Comparison of ENCODE assay signal across 10 cellular contexts in genomic region chr6:33693186-33694158, GRCh38. TPM values are rescaled to one million over a fixed set of nuclear protein-coding genes. Genes with fewer than 3 reads are reported as not detected.
A peak's percentile ranks its signal among the peaks of the same experiment; 100 is the strongest.
DNase-seq lines count a peak whose midpoint lies in the region; ATAC-seq, FAIRE-seq and TF ChIP-seq lines count a peak whose summit lies in the region.
"Had no signal": no experiment of that assay in that cellular context is flagged by ENCODE, and none has a peak within 500 bp of the region (broad histone marks: within the 10 kb centered on the region; RNA-seq: fewer than 3 reads in every experiment).

No MANE protein-coding gene starts in this region.

- no peaks in the 10 kb centered on the region for H3K9me3 Mint-ChIP-seq in CD4-positive, alpha-beta memory T cell
- no peaks in the 10 kb centered on the region for H3K9me3 Mint-ChIP-seq in neural crest cell

- no peaks in the 10 kb centered on the region for H3K27me3 ChIP-seq in CD4-positive, alpha-beta memory T cell (ENCODE audit: insufficient read depth, low read length)
- no peaks in the 10 kb centered on the region for H3K27me3 ChIP-seq in PC-3 (ENCODE audit: low read length)
- no peaks in the 10 kb centered on the region for H3K27me3 ChIP-seq in effector memory CD4-positive, alpha-beta T cell (replicated peaks; ENCODE audit: control insufficient read depth, insufficient read depth, low read length, poor library complexity, severe bottlenecking)

- H3K79me2 ChIP-seq in PC-3 (ENCODE audit: low read length) = peaks cover 14% of the 10 kb centered on the region; the same call in 1 of the 2 replicates

- no TSS peak for BruUV-seq in PC-3 (replicated peaks; lab: Mats Ljungman, UMichigan)

- H3K9me3 ChIP-seq in CD4-positive, alpha-beta memory T cell (ENCODE audit: control insufficient read depth in 1 of 2, low read length in 2 of 2) = no peaks in the 10 kb centered on the region
- no peaks in the 10 kb centered on the region for H3K9me3 ChIP-seq in PC-3 (ENCODE audit: low read length)
- no peaks in the 10 kb centered on the region for H3K9me3 ChIP-seq in effector memory CD4-positive, alpha-beta T cell (ENCODE audit: control insufficient read depth, low read length)

- ATAC-seq in PC-3 = no peak
- no peak for ATAC-seq in HG02981 (IDR thresholded peaks at IDR 0.05; ENCODE audit: unreplicated experiment)
- no peak for ATAC-seq in GM21786 (IDR thresholded peaks at IDR 0.05; ENCODE audit: unreplicated experiment)

- no peaks in the 10 kb centered on the region for H3F3A ChIP-seq in PC-3 (ENCODE audit: low read length, unreplicated experiment)

- TF ChIP-seq CTCF in PC-3 (conservative IDR thresholded peaks at IDR 0.05; ENCODE audit: low read depth, low read length) (no peak), neural crest cell (conservative IDR thresholded peaks at IDR 0.05) (no peak)

- no peaks in the 10 kb centered on the region for H3K9me2 ChIP-seq in PC-3 (replicated peaks; ENCODE audit: low read length)

- peaks cover 33% of the 10 kb centered on the region for H3K36me3 ChIP-seq in CD4-positive, alpha-beta memory T cell (ENCODE audit: insufficient read depth, low read length)
- H3K36me3 ChIP-seq in PC-3 (ENCODE audit: low read depth, low read length) = peaks cover 52% of the 10 kb centered on the region
- H3K36me3 ChIP-seq in effector memory CD4-positive, alpha-beta T cell (ENCODE audit: control insufficient read depth, insufficient read depth, low read length) = peaks cover 29% of the 10 kb centered on the region

- no peak for DNase-seq in CD4-positive, alpha-beta memory T cell
- no peak for DNase-seq in PC-3
- DNase-seq in effector memory CD4-positive, alpha-beta T cell = no peak
- no peak for DNase-seq in neural crest cell (ENCODE audit: low read depth, low spot score)
- no peak for DNase-seq in medulla oblongata (ENCODE audit: extremely low spot score)
- DNase-seq in frontal cortex (ENCODE audit: low spot score in 2 of 2) = no peak
- DNase-seq: NCI-H1436 treated with DMSO at 0.1 percent for 48 hours had no signal

- CTCF ChIA-PET in CD4-positive, alpha-beta memory T cell (lab: Charles Lee; ENCODE audit: partially characterized antibody) = interaction anchor here (0.9 to 3.4 kb wide), 6 partner anchors 10 to 114 kb away, joined by 3 to 19 read pairs (median 6); partner anchors contain the start of genes BAK1 and UQCC2
- CTCF ChIA-PET in PC-3 (lab: Charles Lee) = interaction anchor here (1.2 kb wide), 1 partner anchor 103 kb away, joined by 5 read pairs; no protein-coding TSS in a partner anchor

- H2AFZ ChIP-seq in PC-3 (ENCODE audit: low read length) = no peak overlapping the region

- H3K9ac ChIP-seq in PC-3 (ENCODE audit: low read length) = peak overlapping the region; percentile 72

- peaks cover 65% of the 10 kb centered on the region for H3K4me1 ChIP-seq in CD4-positive, alpha-beta memory T cell (ENCODE audit: insufficient read depth, low read length)
- H3K4me1 ChIP-seq in PC-3 (ENCODE audit: insufficient read depth, low read length) = peaks cover 57% of the 10 kb centered on the region
- peaks cover 64% of the 10 kb centered on the region for H3K4me1 ChIP-seq in effector memory CD4-positive, alpha-beta T cell (ENCODE audit: control insufficient read depth, insufficient read depth, low read length, poor library complexity, severe bottlenecking)

- peak overlapping the region in 6 of 8 donors; percentile 69 to 89 (median 78) for H3K4me3 Mint-ChIP-seq in CD4-positive, alpha-beta memory T cell
- H3K4me3 Mint-ChIP-seq in neural crest cell = no peak overlapping the region

- H3K4me3 ChIP-seq in CD4-positive, alpha-beta memory T cell (ENCODE audit: low read length in 2 of 2) = no peak overlapping the region
- H3K4me3 ChIP-seq in PC-3 (ENCODE audit: low read length) = no peak overlapping the region
- peak overlapping the region; percentile 13 for H3K4me3 ChIP-seq in effector memory CD4-positive, alpha-beta T cell (ENCODE audit: insufficient read depth, low read depth, low read length, poor library complexity, severe bottlenecking)

- no peak for FAIRE-seq in frontal cortex (lab: Jason Lieb, UNC)

- peak overlapping the region; percentile 30 for H3K4me2 ChIP-seq in PC-3 (ENCODE audit: low read length)

- no peaks in the 10 kb centered on the region for H4K20me1 ChIP-seq in PC-3 (ENCODE audit: low read length)

- no peaks in the 10 kb centered on the region for H3K27me3 Mint-ChIP-seq in CD4-positive, alpha-beta memory T cell
- no peaks in the 10 kb centered on the region for H3K27me3 Mint-ChIP-seq in neural crest cell (ENCODE audit: low read depth)

- intact Hi-C loops in CD4-positive, alpha-beta memory T cell (cut with micrococcal nuclease) = loop anchor here (2.0 kb wide), 1 partner anchor 25 kb away; no protein-coding TSS in a partner anchor
- intact Hi-C loops in PC-3 (cut with micrococcal nuclease) = no loop called here

- peaks cover 36 to 78% (median 59%) of the 10 kb centered on the region in 4 donors for H3K4me1 Mint-ChIP-seq in CD4-positive, alpha-beta memory T cell
- peaks cover 22% of the 10 kb centered on the region for H3K4me1 Mint-ChIP-seq in neural crest cell

- H3K27ac Mint-ChIP-seq in CD4-positive, alpha-beta memory T cell = peak overlapping the region; percentile 97 to 100 (median 99)
- H3K27ac Mint-ChIP-seq in neural crest cell (ENCODE audit: unreplicated experiment) = peak overlapping the region; percentile 92

- H3K27ac ChIP-seq in CD4-positive, alpha-beta memory T cell (ENCODE audit: low read depth, low read length) = peak overlapping the region; percentile 76
- peak overlapping the region; percentile 94 for H3K27ac ChIP-seq in PC-3 (ENCODE audit: low read length)
- peak overlapping the region; percentile 65 for H3K27ac ChIP-seq in effector memory CD4-positive, alpha-beta T cell (ENCODE audit: insufficient read depth, low read length, poor library complexity, severe bottlenecking)

- POLR2A ChIA-PET in CD4-positive, alpha-beta memory T cell (lab: Charles Lee; ENCODE audit: partially characterized antibody) = interaction anchor here (0.7 to 6.1 kb wide), 11 partner anchors 10 to 722 kb away, joined by 3 to 44 read pairs (median 7); partner anchors contain the start of genes BAK1, ITPR3 and UQCC2
- POLR2A ChIA-PET in PC-3 (lab: Charles Lee; ENCODE audit: unreplicated experiment) = no interaction called here

- peaks cover 51 to 59% of the 10 kb centered on the region in 2 donors for H3K36me3 Mint-ChIP-seq in CD4-positive, alpha-beta memory T cell
- peaks cover 5% of the 10 kb centered on the region for H3K36me3 Mint-ChIP-seq in neural crest cell (ENCODE audit: low read depth)

RNA-seq across cellular contexts. Expression of gene UQCC2, which starts 18.0 kb away (rescaled TPM):
- total RNA-seq in CD4-positive, alpha-beta memory T cell = 10 to 100 TPM; 22.8 to 24.8 TPM
- 10 to 100 TPM; 44.4 to 57.9 TPM for polyA plus RNA-seq in CD4-positive, alpha-beta memory T cell
- total RNA-seq in PC-3 (2014; rRNA removed) (70.0 and 107 TPM in 2 replicates), neural crest cell (114 and 116 TPM in 2 replicates), frontal cortex (19.6 TPM)

RNA-seq across cellular contexts. Expression of gene IP6K3, which starts 53.2 kb away (rescaled TPM):
- total RNA-seq in CD4-positive, alpha-beta memory T cell = not detected
- polyA plus RNA-seq in CD4-positive, alpha-beta memory T cell = not detected
- total RNA-seq in PC-3 (2014; rRNA removed) (not detected in 2 replicates), neural crest cell (0.72 and 0.89 TPM in 2 replicates), frontal cortex (not detected)
- polyA plus RNA-seq: neural cell had no signal
